25 cellular contexts compared by ENCODE assay signal in the genomic region with DNA sequence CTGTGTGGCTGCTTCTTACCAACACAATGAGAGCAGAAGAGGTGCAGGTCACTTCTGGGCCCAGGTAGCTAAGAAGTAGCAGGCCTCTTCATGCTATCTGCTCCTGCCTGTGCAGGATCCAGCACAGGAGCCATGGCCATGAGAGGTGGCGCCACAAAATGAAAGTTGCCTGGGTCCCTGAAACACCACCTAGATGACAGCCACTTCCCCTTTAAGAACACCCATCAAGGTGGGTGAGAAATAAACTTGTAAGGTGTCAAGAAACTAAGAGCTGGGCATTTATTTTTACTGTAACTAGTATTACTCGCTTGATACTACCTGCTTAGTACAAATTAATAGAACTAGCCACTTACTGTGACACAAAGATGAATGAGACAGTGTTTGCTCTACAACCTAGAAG.
DNase-seq lines count a peak whose midpoint lies in the region; ATAC-seq and TF ChIP-seq lines count a peak whose summit lies in the region.
"Had no signal": no experiment of that assay in that cellular context is flagged by ENCODE, and none has a peak within 500 bp of the region (broad histone marks: within the 10 kb centered on the region; RNA-seq: fewer than 3 reads in every experiment).

No MANE protein-coding gene starts in this region.

- no peak for TF ChIP-seq CTCF in OCI-LY7 (conservative IDR thresholded peaks at IDR 0.05; ENCODE audit: low read length)
- TF ChIP-seq CTCF in suprapubic skin (IDR thresholded peaks at IDR 0.05) = no peak

- peak overlapping the region; percentile 8 for H3K27ac Mint-ChIP-seq in activated T-cell treated with anti-CD3 and anti-CD28 coated beads, Interleukin-2, amount 50 U/mL, for 72 hours
- H3K27ac Mint-ChIP-seq in naive thymus-derived CD4-positive, alpha-beta T cell = no peak overlapping the region
- no peak overlapping the region for H3K27ac Mint-ChIP-seq in activated T-helper 2 cell treated with anti-CD3 and anti-CD28 coated beads, Interferon-gamma antibody, Interleukin-2, Interleukin-4, amounts not matched to agents 10 μg/mL and 5 μg/mL and 100 μg/mL, durations not matched to agents 14 hours and 24 hours and 36 hours
- no peak overlapping the region for H3K27ac Mint-ChIP-seq in CD4-positive, alpha-beta memory T cell
- H3K27ac Mint-ChIP-seq: IgD-negative memory B cell, WTC11 had no signal

- POLR2A ChIA-PET in OCI-LY7 (lab: Charles Lee) = interaction anchor here (1.0 kb wide), 2 partner anchors 9 to 32 kb away, joined by 3 to 4 read pairs; no protein-coding TSS in a partner anchor
- POLR2A ChIA-PET in naive thymus-derived CD4-positive, alpha-beta T cell (lab: Charles Lee) = interaction anchor here (0.6 kb wide), 1 partner anchor 32 kb away, joined by 3 read pairs; no protein-coding TSS in a partner anchor
- POLR2A ChIA-PET in CD4-positive, alpha-beta memory T cell (lab: Charles Lee; ENCODE audit: partially characterized antibody) = interaction anchor here (0.6 to 1.7 kb wide), 2 partner anchors 95 to 484 kb away, joined by 3 to 5 read pairs; no protein-coding TSS in a partner anchor

- H3K27ac ChIP-seq in OCI-LY7 (ENCODE audit: low read depth, low read length, poor library complexity, severe bottlenecking) = no peak overlapping the region
- H3K27ac ChIP-seq in naive thymus-derived CD4-positive, alpha-beta T cell (ENCODE audit: low read depth, low read length) = no peak overlapping the region
- H3K27ac ChIP-seq in suprapubic skin = no peak overlapping the region
- H3K27ac ChIP-seq in CD4-positive, alpha-beta memory T cell (ENCODE audit: low read depth, low read length) = no peak overlapping the region
- H3K27ac ChIP-seq: adrenal gland, gastroesophageal sphincter, left lung, PC-9, transverse colon had no signal

- peaks cover 23% of the 10 kb centered on the region for H3K4me1 Mint-ChIP-seq in activated T-cell treated with anti-CD3 and anti-CD28 coated beads, Interleukin-2, amount 50 U/mL, for 72 hours (ENCODE audit: low read depth)
- peaks cover 0 to 38% (median 11%) of the 10 kb centered on the region in 7 donors for H3K4me1 Mint-ChIP-seq in naive thymus-derived CD4-positive, alpha-beta T cell
- H3K4me1 Mint-ChIP-seq in activated T-helper 2 cell treated with anti-CD3 and anti-CD28 coated beads, Interferon-gamma antibody, Interleukin-2, Interleukin-4, amounts not matched to agents 10 μg/mL and 5 μg/mL and 100 μg/mL, durations not matched to agents 14 hours and 24 hours and 36 hours (ENCODE audit: low read depth) = peaks cover 22% of the 10 kb centered on the region
- H3K4me1 Mint-ChIP-seq in CD4-positive, alpha-beta memory T cell = peaks cover 9 to 20% (median 13%) of the 10 kb centered on the region in 4 donors

- no peak for DNase-seq in activated T-cell treated with anti-CD3 and anti-CD28 coated beads, Interleukin-2, amount 50 U/mL, for 72 hours
- DNase-seq in activated T-cell treated with anti-CD3 and anti-CD28 coated beads, Interleukin-2, amount 50 U/mL, for 48 hours = no peak
- DNase-seq in OCI-LY7 (ENCODE audit: low spot score) (no peak), suprapubic skin (ENCODE audit: low spot score in 2 of 2) (no peak), NCI-H1092 (lab: John Stamatoyannopoulos, UW) (no peak)
- DNase-seq in naive thymus-derived CD4-positive, alpha-beta T cell = no peak
- DNase-seq in activated T-helper 2 cell treated with anti-CD3 and anti-CD28 coated beads, Interferon-gamma antibody, Interleukin-2, Interleukin-4, amounts not matched to agents 10 μg/mL and 5 μg/mL and 100 μg/mL, durations not matched to agents 14 hours and 24 hours and 36 hours (ENCODE audit: low spot score) = no peak
- no peak for DNase-seq in CD4-positive, alpha-beta memory T cell
- DNase-seq: activated effector memory CD4-positive, alpha-beta T cell treated with anti-CD3 and anti-CD28 coated beads, Interleukin-2, amount 50 U/mL, for 16 hours; adrenal gland; AML-193; DMS79 treated with DMSO at 0.1 percent for 48 hours; hypothalamus; left lung; midbrain; NCI-H2081; PC-9; SHP77 treated with DMSO at 0.1 percent for 48 hours; stimulated activated CD8-positive, alpha-beta memory T cell treated with anti-CD3 and anti-CD28 coated beads, Interleukin-4, amount 100 ng/mL, for 48 hours; SW 1271; transverse colon had no signal

- H3K27me3 ChIP-seq in naive thymus-derived CD4-positive, alpha-beta T cell (ENCODE audit: control insufficient read depth in 2 of 2, insufficient read depth in 2 of 2, low read length in 2 of 2) = no peaks in the 10 kb centered on the region
- no peaks in the 10 kb centered on the region for H3K27me3 ChIP-seq in suprapubic skin
- no peaks in the 10 kb centered on the region for H3K27me3 ChIP-seq in CD4-positive, alpha-beta memory T cell (ENCODE audit: insufficient read depth, low read length)
- H3K27me3 ChIP-seq: adrenal gland, gastroesophageal sphincter, left lung, transverse colon had no signal

- H3K9me3 Mint-ChIP-seq in activated T-cell treated with anti-CD3 and anti-CD28 coated beads, Interleukin-2, amount 50 U/mL, for 72 hours = no peaks in the 10 kb centered on the region
- H3K9me3 Mint-ChIP-seq in naive thymus-derived CD4-positive, alpha-beta T cell = peaks cover 0 to 3% (median 0%) of the 10 kb centered on the region in 11 donors
- H3K9me3 Mint-ChIP-seq in activated T-helper 2 cell treated with anti-CD3 and anti-CD28 coated beads, Interferon-gamma antibody, Interleukin-2, Interleukin-4, amounts not matched to agents 10 μg/mL and 5 μg/mL and 100 μg/mL, durations not matched to agents 14 hours and 24 hours and 36 hours = no peaks in the 10 kb centered on the region
- no peaks in the 10 kb centered on the region for H3K9me3 Mint-ChIP-seq in CD4-positive, alpha-beta memory T cell
- H3K9me3 Mint-ChIP-seq: IgD-negative memory B cell, WTC11 had no signal

- peak overlapping the region in 1 of 2 donors; percentile 1 for H3K4me3 Mint-ChIP-seq in activated T-cell treated with anti-CD3 and anti-CD28 coated beads, Interleukin-2, amount 50 U/mL, for 72 hours
- no peak overlapping the region for H3K4me3 Mint-ChIP-seq in naive thymus-derived CD4-positive, alpha-beta T cell
- no peak overlapping the region for H3K4me3 Mint-ChIP-seq in activated T-helper 2 cell treated with anti-CD3 and anti-CD28 coated beads, Interferon-gamma antibody, Interleukin-2, Interleukin-4, amounts not matched to agents 10 μg/mL and 5 μg/mL and 100 μg/mL, durations not matched to agents 14 hours and 24 hours and 36 hours (ENCODE audit: low read depth)
- H3K4me3 Mint-ChIP-seq in CD4-positive, alpha-beta memory T cell = peak overlapping the region in 2 of 8 donors; percentile 21 to 47
- H3K4me3 Mint-ChIP-seq: IgD-negative memory B cell, WTC11 had no signal

- H3K4me2 ChIP-seq in OCI-LY7 (ENCODE audit: low read length) = no peak overlapping the region
- H3K4me2 ChIP-seq: PC-9 had no signal

- TF ChIP-seq POLR2A in suprapubic skin (IDR thresholded peaks at IDR 0.05) = no peak

- H3K4me1 ChIP-seq in OCI-LY7 (ENCODE audit: insufficient read depth, low read length, poor library complexity, severe bottlenecking) (no peaks in the 10 kb centered on the region), suprapubic skin (no peaks in the 10 kb centered on the region)
- peaks cover 0 to 37% of the 10 kb centered on the region in 2 donors for H3K4me1 ChIP-seq in naive thymus-derived CD4-positive, alpha-beta T cell (ENCODE audit: control insufficient read depth in 2 of 2, insufficient read depth in 2 of 2, low read length in 2 of 2)
- peaks cover 6% of the 10 kb centered on the region for H3K4me1 ChIP-seq in CD4-positive, alpha-beta memory T cell (ENCODE audit: insufficient read depth, low read length)

- peak overlapping the region; percentile 28; the same call in 1 of the 2 replicates for H2AFZ ChIP-seq in OCI-LY7 (ENCODE audit: low read length)
- H2AFZ ChIP-seq: PC-9 had no signal

- H3K36me3 ChIP-seq in OCI-LY7 (ENCODE audit: insufficient read depth, low read length) = no peaks in the 10 kb centered on the region
- H3K36me3 ChIP-seq in naive thymus-derived CD4-positive, alpha-beta T cell (ENCODE audit: control insufficient read depth in 2 of 3, insufficient read depth in 3 of 3, low read length in 3 of 3) = no peaks in the 10 kb centered on the region
- no peaks in the 10 kb centered on the region for H3K36me3 ChIP-seq in suprapubic skin
- no peaks in the 10 kb centered on the region for H3K36me3 ChIP-seq in CD4-positive, alpha-beta memory T cell (ENCODE audit: insufficient read depth, low read length)
- H3K36me3 ChIP-seq: adrenal gland, gastroesophageal sphincter, left lung, transverse colon had no signal

- BruUV-seq in OCI-LY7 (replicated peaks; lab: Mats Ljungman, UMichigan) = no TSS peak

- no peak for ATAC-seq in activated T-cell treated with anti-CD3 and anti-CD28 coated beads, Interleukin-2, amount 50 U/mL, for 72 hours (replicated peaks in 1 of 2)
- ATAC-seq in naive thymus-derived CD4-positive, alpha-beta T cell = peak; percentile 45
- ATAC-seq: gastroesophageal sphincter, left lung, sciatic nerve, WTC11 had no signal

- H3K4me3 ChIP-seq in OCI-LY7 (ENCODE audit: low read depth, low read length, poor library complexity, severe bottlenecking) = no peak overlapping the region
- H3K4me3 ChIP-seq in naive thymus-derived CD4-positive, alpha-beta T cell (ENCODE audit: low read length) = peak overlapping the region; percentile 8
- no peak overlapping the region for H3K4me3 ChIP-seq in suprapubic skin
- H3K4me3 ChIP-seq in CD4-positive, alpha-beta memory T cell (ENCODE audit: low read length in 2 of 2) = no peak overlapping the region
- H3K4me3 ChIP-seq: adrenal gland, gastroesophageal sphincter, left lung, PC-9, transverse colon had no signal

- H3K9me3 ChIP-seq in OCI-LY7 (ENCODE audit: low read length) (no peaks in the 10 kb centered on the region), suprapubic skin (no peaks in the 10 kb centered on the region)
- H3K9me3 ChIP-seq in naive thymus-derived CD4-positive, alpha-beta T cell (ENCODE audit: control insufficient read depth in 2 of 3, low read length in 3 of 3) = no peaks in the 10 kb centered on the region
- no peaks in the 10 kb centered on the region for H3K9me3 ChIP-seq in CD4-positive, alpha-beta memory T cell (ENCODE audit: control insufficient read depth in 1 of 2, low read length in 2 of 2)
- H3K9me3 ChIP-seq: adrenal gland, gastroesophageal sphincter, left lung, transverse colon had no signal

- H3K36me3 Mint-ChIP-seq in activated T-cell treated with anti-CD3 and anti-CD28 coated beads, Interleukin-2, amount 50 U/mL, for 72 hours (ENCODE audit: insufficient read depth in 2 of 2) = no peaks in the 10 kb centered on the region
- H3K36me3 Mint-ChIP-seq in naive thymus-derived CD4-positive, alpha-beta T cell = peaks cover 0 to 2% (median 0%) of the 10 kb centered on the region in 5 donors
- no peaks in the 10 kb centered on the region for H3K36me3 Mint-ChIP-seq in activated T-helper 2 cell treated with anti-CD3 and anti-CD28 coated beads, Interferon-gamma antibody, Interleukin-2, Interleukin-4, amounts not matched to agents 10 μg/mL and 5 μg/mL and 100 μg/mL, durations not matched to agents 14 hours and 24 hours and 36 hours (ENCODE audit: low read depth)
- no peaks in the 10 kb centered on the region for H3K36me3 Mint-ChIP-seq in CD4-positive, alpha-beta memory T cell
- H3K36me3 Mint-ChIP-seq: IgD-negative memory B cell, WTC11 had no signal

- intact Hi-C loops in OCI-LY7 (cut with micrococcal nuclease; ENCODE audit: unreplicated experiment) = no loop called here
- intact Hi-C loops in naive thymus-derived CD4-positive, alpha-beta T cell (cut with micrococcal nuclease) = no loop called here
- intact Hi-C loops in activated T-helper 2 cell treated with anti-CD3 and anti-CD28 coated beads, Interferon-gamma antibody, Interleukin-2, Interleukin-4, amounts not matched to agents 10 μg/mL and 5 μg/mL and 100 μg/mL, durations not matched to agents 14 hours and 24 hours and 36 hours (cut with micrococcal nuclease) = no loop called here
- intact Hi-C loops in CD4-positive, alpha-beta memory T cell (cut with micrococcal nuclease) = no loop called here

- TF ChIP-seq EP300 in suprapubic skin (IDR thresholded peaks at IDR 0.05) = no peak

- 80% methylated on average over 2 of the region's 2 CpGs for WGBS in suprapubic skin

- no peaks in the 10 kb centered on the region for H3K79me2 ChIP-seq in OCI-LY7 (ENCODE audit: insufficient read depth, low read depth, low read length)

- no peaks in the 10 kb centered on the region for H3K27me3 Mint-ChIP-seq in activated T-cell treated with anti-CD3 and anti-CD28 coated beads, Interleukin-2, amount 50 U/mL, for 72 hours (ENCODE audit: low read depth)
- H3K27me3 Mint-ChIP-seq in naive thymus-derived CD4-positive, alpha-beta T cell = no peaks in the 10 kb centered on the region
- H3K27me3 Mint-ChIP-seq in activated T-helper 2 cell treated with anti-CD3 and anti-CD28 coated beads, Interferon-gamma antibody, Interleukin-2, Interleukin-4, amounts not matched to agents 10 μg/mL and 5 μg/mL and 100 μg/mL, durations not matched to agents 14 hours and 24 hours and 36 hours (ENCODE audit: low read depth) = no peaks in the 10 kb centered on the region
- H3K27me3 Mint-ChIP-seq in CD4-positive, alpha-beta memory T cell = peaks cover 0 to 1% of the 10 kb centered on the region in 2 donors

- H3K9me2 ChIP-seq in OCI-LY7 (ENCODE audit: insufficient read depth, low read length) = no peaks in the 10 kb centered on the region

- H4K20me1 ChIP-seq in OCI-LY7 (ENCODE audit: insufficient read depth, low read length) = no peaks in the 10 kb centered on the region

- CTCF ChIA-PET in OCI-LY7 (lab: Charles Lee; ENCODE audit: unreplicated experiment) = no interaction called here
- CTCF ChIA-PET in naive thymus-derived CD4-positive, alpha-beta T cell (lab: Charles Lee) = no interaction called here
- CTCF ChIA-PET in CD4-positive, alpha-beta memory T cell (lab: Charles Lee; ENCODE audit: partially characterized antibody) = no interaction called here
